In genomic region chr17:6163632-6164319, GRCh38 we compare ENCODE assay signal across 12 cellular contexts.
DNase-seq lines count a peak whose midpoint lies in the region; ATAC-seq and TF ChIP-seq lines count a peak whose summit lies in the region.
"Had no signal": no experiment of that assay in that cellular context is flagged by ENCODE, and none has a peak within 500 bp of the region (broad histone marks: within the 10 kb centered on the region; RNA-seq: fewer than 3 reads in every experiment).

No MANE protein-coding gene starts in this region.

- H3K4me3 Mint-ChIP-seq in activated T-helper 1 cell treated with anti-CD3 and anti-CD28 coated beads, Interleukin-12 subunit alpha, Interleukin-12 subunit beta, Interleukin-2, Interleukin-4 antibody, amounts not matched to agents 30 ng/mL and 10 ng/mL and 1 ng/mL, durations not matched to agents 14 hours and 24 hours and 36 hours: no peak overlapping the region

- no peak for TF ChIP-seq CTCF in cardiac muscle cell (IDR thresholded peaks at IDR 0.05; ENCODE audit: low read depth, low read length)

- H3K27ac Mint-ChIP-seq in activated T-helper 1 cell treated with anti-CD3 and anti-CD28 coated beads, Interleukin-12 subunit alpha, Interleukin-12 subunit beta, Interleukin-2, Interleukin-4 antibody, amounts not matched to agents 30 ng/mL and 10 ng/mL and 1 ng/mL, durations not matched to agents 14 hours and 24 hours and 36 hours: no peak overlapping the region
- H3K27ac Mint-ChIP-seq: naive B cell had no signal

- no peak overlapping the region for H3K27ac ChIP-seq in cardiac muscle cell
- H3K27ac ChIP-seq: testis had no signal

- H3K4me1 ChIP-seq in cardiac muscle cell (ENCODE audit: low read depth): peaks cover 16% of the 10 kb centered on the region
- H3K4me1 ChIP-seq: testis had no signal

- no peak for ATAC-seq in Right ventricle myocardium inferior
- no peak for ATAC-seq in HG02678 (IDR thresholded peaks at IDR 0.05; ENCODE audit: unreplicated experiment)

- H3K36me3 ChIP-seq in cardiac muscle cell: no peaks in the 10 kb centered on the region

- H3K9me3 Mint-ChIP-seq in activated T-helper 1 cell treated with anti-CD3 and anti-CD28 coated beads, Interleukin-12 subunit alpha, Interleukin-12 subunit beta, Interleukin-2, Interleukin-4 antibody, amounts not matched to agents 30 ng/mL and 10 ng/mL and 1 ng/mL, durations not matched to agents 14 hours and 24 hours and 36 hours: no peaks in the 10 kb centered on the region
- H3K9me3 Mint-ChIP-seq: naive B cell had no signal

- no peaks in the 10 kb centered on the region for H3K9me3 ChIP-seq in cardiac muscle cell (ENCODE audit: low read depth)
- H3K9me3 ChIP-seq: testis had no signal

- intact Hi-C loops in Right ventricle myocardium inferior (cut with DNase I): no loop called here
- intact Hi-C loops in activated T-helper 1 cell treated with anti-CD3 and anti-CD28 coated beads, Interleukin-12 subunit alpha, Interleukin-12 subunit beta, Interleukin-2, Interleukin-4 antibody, amounts not matched to agents 30 ng/mL and 10 ng/mL and 1 ng/mL, durations not matched to agents 14 hours and 24 hours and 36 hours (cut with micrococcal nuclease): no loop called here

- no peaks in the 10 kb centered on the region for H3K4me1 Mint-ChIP-seq in activated T-helper 1 cell treated with anti-CD3 and anti-CD28 coated beads, Interleukin-12 subunit alpha, Interleukin-12 subunit beta, Interleukin-2, Interleukin-4 antibody, amounts not matched to agents 30 ng/mL and 10 ng/mL and 1 ng/mL, durations not matched to agents 14 hours and 24 hours and 36 hours (ENCODE audit: low read depth)
- H3K4me1 Mint-ChIP-seq: naive B cell had no signal

- peak; percentile 1 to 15 for DNase-seq in cardiac muscle cell (ENCODE audit: low read depth in 1 of 2, low spot score in 1 of 2)
- no peak for DNase-seq in Right ventricle myocardium inferior (ENCODE audit: missing footprints)
- peak; percentile 91 for DNase-seq in NCI-H345 treated with DMSO at 0.1 percent for 48 hours (lab: John Stamatoyannopoulos, UW; ENCODE audit: unreplicated experiment)
- DNase-seq in ecto neural progenitor cell (ENCODE audit: low spot score): peak; percentile 30
- no peak for DNase-seq in epidermal melanocyte (ENCODE audit: insufficient read length, low spot score)
- DNase-seq in activated CD8-positive, alpha-beta memory T cell treated with anti-CD3 and anti-CD28 coated beads for 24 hours: no peak
- no peak for DNase-seq in activated T-helper 1 cell treated with anti-CD3 and anti-CD28 coated beads, Interleukin-12 subunit alpha, Interleukin-12 subunit beta, Interleukin-2, Interleukin-4 antibody, amounts not matched to agents 30 ng/mL and 10 ng/mL and 1 ng/mL, durations not matched to agents 14 hours and 24 hours and 36 hours (ENCODE audit: low spot score)
- DNase-seq: activated T-cell treated with anti-CD3 and anti-CD28 coated beads, Interleukin-2, amount 50 U/mL, for 48 hours; EL; naive B cell; testis had no signal

- no peaks in the 10 kb centered on the region for H3K27me3 ChIP-seq in cardiac muscle cell
- H3K27me3 ChIP-seq: testis had no signal

- H3K27me3 Mint-ChIP-seq in activated T-helper 1 cell treated with anti-CD3 and anti-CD28 coated beads, Interleukin-12 subunit alpha, Interleukin-12 subunit beta, Interleukin-2, Interleukin-4 antibody, amounts not matched to agents 30 ng/mL and 10 ng/mL and 1 ng/mL, durations not matched to agents 14 hours and 24 hours and 36 hours (ENCODE audit: insufficient read depth): no peaks in the 10 kb centered on the region

- H3K36me3 Mint-ChIP-seq in activated T-helper 1 cell treated with anti-CD3 and anti-CD28 coated beads, Interleukin-12 subunit alpha, Interleukin-12 subunit beta, Interleukin-2, Interleukin-4 antibody, amounts not matched to agents 30 ng/mL and 10 ng/mL and 1 ng/mL, durations not matched to agents 14 hours and 24 hours and 36 hours (ENCODE audit: low read depth): no peaks in the 10 kb centered on the region
- H3K36me3 Mint-ChIP-seq: naive B cell had no signal

- H3K4me3 ChIP-seq in cardiac muscle cell: no peak overlapping the region
- H3K4me3 ChIP-seq: testis had no signal

Comparison
In these comparisons a context has a peak if more than half of its experiments do, and no peak if none do; other contexts are left out.
1. DNase-seq: peak in cardiac muscle cell (2 of 2), NCI-H345 treated with DMSO at 0.1 percent for 48 hours (single experiment) and ecto neural progenitor cell (single experiment); none in Right ventricle myocardium inferior (single experiment), epidermal melanocyte (single experiment), activated CD8-positive, alpha-beta memory T cell treated with anti-CD3 and anti-CD28 coated beads for 24 hours (single experiment) and activated T-helper 1 cell treated with anti-CD3 and anti-CD28 coated beads, Interleukin-12 subunit alpha, Interleukin-12 subunit beta, Interleukin-2, Interleukin-4 antibody, amounts not matched to agents 30 ng/mL and 10 ng/mL and 1 ng/mL, durations not matched to agents 14 hours and 24 hours and 36 hours (single experiment).